Comparison of ENCODE assay signal across 9 cellular contexts in the genomic region with DNA sequence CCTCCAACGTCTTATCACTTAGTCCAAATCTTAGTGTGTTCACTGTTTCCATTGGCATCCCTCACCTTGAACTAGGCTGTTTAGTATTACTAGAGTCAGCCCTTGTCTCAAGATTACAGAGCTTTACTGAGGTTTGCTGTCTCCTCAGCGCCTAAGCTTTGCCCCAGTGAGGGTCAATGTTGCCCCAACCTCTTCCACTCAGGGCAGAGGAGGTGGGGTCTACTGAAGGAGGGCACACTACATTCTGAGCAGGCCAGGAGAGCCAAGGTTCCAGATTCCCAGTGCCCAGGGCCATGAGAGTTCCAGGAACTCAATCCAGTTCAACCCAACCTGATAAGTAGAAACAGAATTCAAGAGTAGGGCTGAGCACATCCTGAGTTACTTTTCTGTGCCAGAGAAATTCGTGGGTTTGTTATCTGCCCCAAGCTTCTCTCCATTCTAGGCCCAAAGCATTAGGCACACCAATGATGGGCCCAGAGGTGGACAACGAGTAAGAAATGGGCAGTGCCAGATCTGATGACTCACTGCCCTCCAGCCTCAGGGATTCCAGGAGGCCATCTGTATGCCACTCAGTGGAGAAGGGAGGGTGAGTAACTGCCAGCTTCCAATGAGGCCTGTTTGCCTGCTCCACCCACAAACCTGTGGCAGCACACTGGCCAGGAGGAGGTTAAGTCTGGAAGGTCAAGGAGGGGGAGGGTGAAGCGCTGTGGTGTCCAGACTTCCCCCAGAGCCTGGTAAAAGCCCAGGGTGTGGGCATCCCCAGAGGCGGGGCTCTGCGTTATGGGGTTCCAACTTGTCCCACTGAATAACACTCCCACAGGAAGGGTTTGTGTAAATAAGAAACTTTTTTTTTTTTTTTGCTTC. TPM values are rescaled to one million over a fixed set of nuclear protein-coding genes. Genes with fewer than 3 reads are reported as not detected.
DNase-seq lines count a peak whose midpoint lies in the region; ATAC-seq and TF ChIP-seq lines count a peak whose summit lies in the region.
"Had no signal": no experiment of that assay in that cellular context is flagged by ENCODE, and none has a peak within 500 bp of the region (broad histone marks: within the 10 kb centered on the region; RNA-seq: fewer than 3 reads in every experiment).

No MANE protein-coding gene starts in this region.

- H3K27me3 ChIP-seq in AG04450 (ENCODE audit: control insufficient read depth, insufficient read depth, low read length) (no peaks in the 10 kb centered on the region), duodenal mucosa (ENCODE audit: control insufficient read depth in 1 of 2, insufficient read depth in 2 of 2, low read length in 2 of 2) (no peaks in the 10 kb centered on the region)

- ATAC-seq in HG03045 (IDR thresholded peaks at IDR 0.05; ENCODE audit: unreplicated experiment): no peak

- POLR2A ChIA-PET in AG04450 (lab: Yijun Ruan, JAX): interaction anchor here (1.2 to 2.1 kb wide), 2 partner anchors 9 to 59 kb away, joined by 3 to 12 read pairs; a partner anchor contains a TSS

- WGBS in mesodermal cell (ENCODE audit: insufficient coverage in 2 of 2), 2 experiments: 73 to 76% methylated on average over 2 to 4 of the region's 7 CpGs

- CTCF ChIA-PET in AG04450 (lab: Charles Lee): no interaction called here

- in situ Hi-C loops in KBM-7 (cut with MboI; ENCODE audit: low pct_unique_long_range_greater_than_20kb, low sequenced_read_pairs): no loop called here

- no peak for TF ChIP-seq CTCF in AG04450 (IDR thresholded peaks at IDR 0.05; ENCODE audit: low read depth, low read length)

- H3K4me3 ChIP-seq in AG04450 (ENCODE audit: low read depth, low read length): no peak overlapping the region
- H3K4me3 ChIP-seq in duodenal mucosa (ENCODE audit: low read depth in 1 of 2, low read length in 2 of 2): no peak overlapping the region
- H3K4me3 ChIP-seq in mesodermal cell (ENCODE audit: extremely low read depth, insufficient read depth, low read length, poor library complexity, severe bottlenecking): no peak overlapping the region

- H3K4me1 ChIP-seq in duodenal mucosa (ENCODE audit: control insufficient read depth in 1 of 2, insufficient read depth in 2 of 2, low read length in 2 of 2): peaks cover 9 to 14% of the 10 kb centered on the region in 2 donors
- peaks cover 5% of the 10 kb centered on the region for H3K4me1 ChIP-seq in mesodermal cell (ENCODE audit: control insufficient read depth, insufficient read depth, low read length, poor library complexity, severe bottlenecking)

- peak overlapping the region in 1 of 2 donors; percentile 12 for H3K9ac ChIP-seq in duodenal mucosa (ENCODE audit: low read depth in 1 of 2, low read length in 2 of 2)

- peak overlapping the region; percentile 57 for H3K27ac ChIP-seq in AG04450 (ENCODE audit: low read depth, low read length)
- H3K27ac ChIP-seq in duodenal mucosa (ENCODE audit: low read depth, low read length): peak overlapping the region; percentile 38
- peak overlapping the region; percentile 29 for H3K27ac ChIP-seq in mesodermal cell (ENCODE audit: low read depth, low read length, severe bottlenecking)

- H3K9me3 ChIP-seq in AG04450 (ENCODE audit: control insufficient read depth, insufficient read depth, low read length) (no peaks in the 10 kb centered on the region; the same call in 1 of the 2 replicates), duodenal mucosa (ENCODE audit: control insufficient read depth in 1 of 2, low read length in 2 of 2) (no peaks in the 10 kb centered on the region), mesodermal cell (ENCODE audit: control insufficient read depth, low read length) (no peaks in the 10 kb centered on the region)

- H3K36me3 ChIP-seq in duodenal mucosa (ENCODE audit: control insufficient read depth in 1 of 2, insufficient read depth in 2 of 2, low read length in 2 of 2) (peaks cover 17 to 33% of the 10 kb centered on the region in 2 donors), mesodermal cell (ENCODE audit: control insufficient read depth, insufficient read depth, low read length) (peaks cover 58% of the 10 kb centered on the region)

- DNase-seq in AG04450 (ENCODE audit: low read depth, low spot score) (no peak), NCI-H2196 (lab: John Stamatoyannopoulos, UW; ENCODE audit: unreplicated experiment) (peak; percentile 67), Ammon's horn (ENCODE audit: low spot score) (no peak), KBM-7 (no peak), DMS79 treated with DMSO at 0.1 percent for 48 hours (lab: John Stamatoyannopoulos, UW) (no peak)
- DNase-seq: activated CD4-positive, alpha-beta T cell treated with anti-CD3 and anti-CD28 coated beads for 4 hours had no signal

RNA-seq across cellular contexts. Expression of a gene that starts 8.2 kb away (rescaled TPM):
- 7.8 and 9.9 TPM in 2 replicates for polyA plus RNA-seq in AG04450 (2011; rRNA removed)
- polyA minus RNA-seq in AG04450 (2011; rRNA and poly(A)+ RNA removed): 5.7 and 6.5 TPM in 2 replicates
- polyA plus RNA-seq in mesodermal cell (2013, experiment 1 of 2): 28.4 TPM
- polyA plus RNA-seq in mesodermal cell (2013, experiment 2 of 2): 25.0 TPM

RNA-seq across cellular contexts. Expression of a gene that starts 9.5 kb away (rescaled TPM):
- 3.6 and 4.3 TPM in 2 replicates for polyA plus RNA-seq in AG04450 (2011; rRNA removed)
- polyA minus RNA-seq in AG04450 (2011; rRNA and poly(A)+ RNA removed): 1.5 and 3.2 TPM in 2 replicates
- polyA plus RNA-seq in mesodermal cell (2013, experiment 1 of 2): 17.2 TPM
- 12.4 TPM for polyA plus RNA-seq in mesodermal cell (2013, experiment 2 of 2)

RNA-seq across cellular contexts. Expression of a gene that starts 14.3 kb away (rescaled TPM):
- polyA plus RNA-seq in AG04450 (2011; rRNA removed): 0.45 and 0.76 TPM in 2 replicates
- 0.13 and 0.32 TPM in 2 replicates for polyA minus RNA-seq in AG04450 (2011; rRNA and poly(A)+ RNA removed)
- 1.1 TPM for polyA plus RNA-seq in mesodermal cell (2013, experiment 1 of 2)
- polyA plus RNA-seq in mesodermal cell (2013, experiment 2 of 2): 1.8 TPM

RNA-seq across cellular contexts. Expression of a gene that starts 15.0 kb away (rescaled TPM):
- polyA plus RNA-seq in AG04450 (2011; rRNA removed): 53.7 and 62.9 TPM in 2 replicates
- 36.8 and 45.7 TPM in 2 replicates for polyA minus RNA-seq in AG04450 (2011; rRNA and poly(A)+ RNA removed)
- polyA plus RNA-seq in mesodermal cell (2013, experiment 1 of 2): 14.5 TPM
- polyA plus RNA-seq in mesodermal cell (2013, experiment 2 of 2): 13.9 TPM

RNA-seq across cellular contexts. Expression of a gene that starts 57.8 kb away (rescaled TPM):
- 28.4 and 36.3 TPM in 2 replicates for polyA plus RNA-seq in AG04450 (2011; rRNA removed)
- 41.8 and 58.8 TPM in 2 replicates for polyA minus RNA-seq in AG04450 (2011; rRNA and poly(A)+ RNA removed)
- polyA plus RNA-seq in mesodermal cell (2013, experiment 1 of 2): 104 TPM
- polyA plus RNA-seq in mesodermal cell (2013, experiment 2 of 2): 83.1 TPM
